ENCODE assay signal across 1 cellular context in the genomic region with DNA sequence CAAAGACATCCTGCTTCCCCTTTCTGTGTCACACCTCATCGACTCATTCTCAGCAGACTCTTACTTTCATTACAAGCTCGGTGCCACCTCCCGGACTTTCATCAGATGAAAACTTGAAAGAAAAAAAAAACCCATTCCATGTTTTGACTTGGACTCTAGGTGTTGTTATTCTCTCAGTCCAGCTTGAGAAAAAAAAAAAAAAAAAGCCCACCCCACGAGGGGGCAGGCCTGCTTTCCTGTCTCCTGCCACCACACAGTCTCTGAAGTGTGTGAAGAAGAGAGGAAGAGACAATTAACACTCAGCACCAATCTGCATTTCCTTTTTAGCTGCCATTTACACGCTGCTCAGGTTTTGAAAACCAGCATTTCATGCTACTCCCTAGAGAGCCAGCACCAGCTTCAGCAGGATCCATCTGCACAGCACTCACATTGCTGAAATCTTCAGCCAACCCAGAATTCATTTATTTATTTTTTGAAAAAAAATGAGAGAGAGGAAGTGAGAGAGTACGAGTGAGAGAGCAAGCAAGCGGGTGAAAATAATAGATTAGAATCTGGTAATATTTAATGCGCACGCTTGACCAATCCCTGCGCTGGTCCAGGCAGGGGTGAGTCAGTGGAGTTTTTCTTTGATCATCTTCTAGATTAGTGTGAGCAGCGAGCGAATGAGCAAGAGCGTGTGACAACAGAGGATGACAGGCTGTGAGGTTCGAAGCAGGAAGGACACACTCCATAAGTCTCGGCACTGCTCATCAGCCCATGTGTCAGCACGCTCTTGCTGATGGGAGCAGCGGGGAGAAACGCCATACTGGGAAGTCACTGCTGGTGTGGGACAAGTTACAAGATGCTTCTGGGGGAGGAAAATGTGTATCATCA.
TF ChIP-seq lines count a peak whose summit lies in the region.

No MANE protein-coding gene starts in this region.

TF ChIP-seq in IMR-90, 13 proteins besides CTCF, POLR2A, EP300 and RAD21:
- no peak for TF ChIP-seq RCOR1 (IDR thresholded peaks at IDR 0.05; ENCODE audit: insufficient replicate concordance, low read length)
- TF ChIP-seq, protein P1, sequence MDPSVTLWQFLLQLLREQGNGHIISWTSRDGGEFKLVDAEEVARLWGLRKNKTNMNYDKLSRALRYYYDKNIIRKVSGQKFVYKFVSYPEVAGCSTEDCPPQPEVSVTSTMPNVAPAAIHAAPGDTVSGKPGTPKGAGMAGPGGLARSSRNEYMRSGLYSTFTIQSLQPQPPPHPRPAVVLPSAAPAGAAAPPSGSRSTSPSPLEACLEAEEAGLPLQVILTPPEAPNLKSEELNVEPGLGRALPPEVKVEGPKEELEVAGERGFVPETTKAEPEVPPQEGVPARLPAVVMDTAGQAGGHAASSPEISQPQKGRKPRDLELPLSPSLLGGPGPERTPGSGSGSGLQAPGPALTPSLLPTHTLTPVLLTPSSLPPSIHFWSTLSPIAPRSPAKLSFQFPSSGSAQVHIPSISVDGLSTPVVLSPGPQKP (IDR thresholded peaks at IDR 0.05; ENCODE audit: borderline replicate concordance, low read depth, low read length) = no peak
- TF ChIP-seq MAZ (IDR thresholded peaks at IDR 0.05; ENCODE audit: borderline replicate concordance, low read depth, low read length) = no peak
- TF ChIP-seq, protein P2, sequence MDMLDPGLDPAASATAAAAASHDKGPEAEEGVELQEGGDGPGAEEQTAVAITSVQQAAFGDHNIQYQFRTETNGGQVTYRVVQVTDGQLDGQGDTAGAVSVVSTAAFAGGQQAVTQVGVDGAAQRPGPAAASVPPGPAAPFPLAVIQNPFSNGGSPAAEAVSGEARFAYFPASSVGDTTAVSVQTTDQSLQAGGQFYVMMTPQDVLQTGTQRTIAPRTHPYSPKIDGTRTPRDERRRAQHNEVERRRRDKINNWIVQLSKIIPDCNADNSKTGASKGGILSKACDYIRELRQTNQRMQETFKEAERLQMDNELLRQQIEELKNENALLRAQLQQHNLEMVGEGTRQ (IDR thresholded peaks at IDR 0.05; ENCODE audit: low read depth, low read length) = no peak; the same call in 1 of the 2 replicates
- no peak for TF ChIP-seq SMC3 (IDR thresholded peaks at IDR 0.05; ENCODE audit: low read depth, low read length)
- TF ChIP-seq BHLHE40 (IDR thresholded peaks at IDR 0.05; ENCODE audit: low read depth, low read length) = no peak
- no peak for TF ChIP-seq MAFK (IDR thresholded peaks at IDR 0.05; ENCODE audit: low read depth, low read length)
- TF ChIP-seq MXI1 (IDR thresholded peaks at IDR 0.05; ENCODE audit: borderline replicate concordance, low read depth, low read length) = no peak
- TF ChIP-seq RFX5 (IDR thresholded peaks at IDR 0.05; ENCODE audit: low read depth, low read length) = no peak
- no peak for TF ChIP-seq NFE2L2 (IDR thresholded peaks at IDR 0.05; ENCODE audit: low read depth, low read length)
- TF ChIP-seq CEBPB (IDR thresholded peaks at IDR 0.05; ENCODE audit: low read depth, low read length) = no peak
- TF ChIP-seq FOS (IDR thresholded peaks at IDR 0.05; ENCODE audit: low read depth, low read length) = no peak
- no peak for TF ChIP-seq CHD1 (IDR thresholded peaks at IDR 0.05; ENCODE audit: low read depth, low read length)
